In the genomic region with DNA sequence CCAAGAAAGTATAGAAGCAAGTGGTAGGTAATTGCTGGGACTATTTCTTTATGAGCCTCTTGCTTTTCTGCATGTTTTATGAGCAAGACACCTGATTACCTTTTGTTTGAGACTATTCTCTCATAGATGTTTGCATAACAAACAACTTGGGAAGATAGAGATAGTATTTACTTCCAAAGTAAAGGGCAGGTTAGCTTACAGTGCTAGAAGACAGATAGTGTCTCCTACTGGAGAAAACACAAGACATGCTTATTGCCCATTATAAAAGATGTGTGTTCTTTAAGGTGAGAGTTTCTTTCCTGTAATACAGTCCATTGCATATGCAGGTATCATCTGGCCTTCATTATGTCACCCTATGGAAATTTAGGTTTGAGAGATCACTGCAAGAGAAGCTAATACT, we compare ENCODE assay signal across 24 cellular contexts.
DNase-seq lines count a peak whose midpoint lies in the region; ATAC-seq and TF ChIP-seq lines count a peak whose summit lies in the region.
"Had no signal": no experiment of that assay in that cellular context is flagged by ENCODE, and none has a peak within 500 bp of the region (broad histone marks: within the 10 kb centered on the region; RNA-seq: fewer than 3 reads in every experiment).

No MANE protein-coding gene starts in this region.

- no peaks in the 10 kb centered on the region for H3K27me3 Mint-ChIP-seq in stimulated activated naive CD8-positive, alpha-beta T cell treated with anti-CD3 and anti-CD28 coated beads, Interleukin-15, amount 100 ng/mL, for 72 hours
- H3K27me3 Mint-ChIP-seq: T-helper 17 cell had no signal

- H3K4me3 Mint-ChIP-seq in stimulated activated naive CD8-positive, alpha-beta T cell treated with anti-CD3 and anti-CD28 coated beads, Interleukin-15, amount 100 ng/mL, for 72 hours: no peak overlapping the region
- H3K4me3 Mint-ChIP-seq: CD8-positive, alpha-beta T cell; T-helper 17 cell had no signal

- H3K79me2 ChIP-seq in hepatocyte: no peaks in the 10 kb centered on the region

- DNase-seq in GM10266 (ENCODE audit: extremely low spot score) (no peak), LNCaP clone FGC (ENCODE audit: low read depth) (peak; percentile 90), hepatocyte (ENCODE audit: low spot score) (no peak), DMS79 (lab: John Stamatoyannopoulos, UW) (no peak), H4 (ENCODE audit: low spot score) (no peak), right cardiac atrium (no peak)
- DNase-seq in stimulated activated naive CD8-positive, alpha-beta T cell treated with anti-CD3 and anti-CD28 coated beads, Interleukin-15, amount 100 ng/mL, for 72 hours: no peak
- DNase-seq: C1 segment of cervical spinal cord; Caco-2; CD8-positive, alpha-beta T cell; DMS 273 treated with DMSO at 0.1 percent for 48 hours; DMS79 treated with DMSO at 0.1 percent for 48 hours; GM23248; HCEC 1CT; Karpas-422; NCI-H1105 treated with DMSO at 0.1 percent for 48 hours; NCI-H146; NCI-H1930; NCI-H2107; NCI-H524 treated with DMSO at 0.1 percent for 48 hours; NCI-H774; SJCRH30; T-helper 17 cell had no signal

- no peak overlapping the region for H2AFZ ChIP-seq in hepatocyte
- H2AFZ ChIP-seq: GM23248 had no signal

- TF ChIP-seq CTCF in GM10266 (IDR thresholded peaks at IDR 0.05; ENCODE audit: control insufficient read depth, insufficient read depth, low read depth, missing control alignments) (peak; percentile 10), LNCaP clone FGC (IDR thresholded peaks at IDR 0.05; ENCODE audit: control insufficient read depth, extremely low read depth, insufficient read depth) (peak; percentile 78), hepatocyte (IDR thresholded peaks at IDR 0.05; ENCODE audit: poor library complexity) (peak; percentile 19)

- H3K27me3 ChIP-seq in hepatocyte (no peaks in the 10 kb centered on the region), right cardiac atrium (ENCODE audit: control insufficient read depth, insufficient read depth) (no peaks in the 10 kb centered on the region)

- H3K4me2 ChIP-seq in hepatocyte: no peak overlapping the region

- H3K9me3 ChIP-seq in hepatocyte (ENCODE audit: low read depth) (no peaks in the 10 kb centered on the region), right cardiac atrium (ENCODE audit: control insufficient read depth, low read length) (no peaks in the 10 kb centered on the region)
- H3K9me3 ChIP-seq: Caco-2, SJCRH30 had no signal

- no peak for ATAC-seq in stimulated activated naive CD8-positive, alpha-beta T cell treated with anti-CD3 and anti-CD28 coated beads, Interleukin-15, amount 100 ng/mL, for 72 hours
- ATAC-seq in right cardiac atrium: no peak
- ATAC-seq: CD8-positive, alpha-beta T cell; SK-N-SH treated with all-trans-retinoic acid at 6 μM for 48 hours; T-helper 17 cell had no signal

- H3K4me1 ChIP-seq in hepatocyte (ENCODE audit: insufficient read depth): no peaks in the 10 kb centered on the region
- H3K4me1 ChIP-seq in right cardiac atrium (ENCODE audit: control insufficient read depth, insufficient read depth, low read length): no peaks in the 10 kb centered on the region
- H3K4me1 ChIP-seq: Caco-2, SJCRH30 had no signal

- H3K4me3 ChIP-seq in LNCaP clone FGC (ENCODE audit: low read depth, low read length) (no peak overlapping the region), hepatocyte (no peak overlapping the region), right cardiac atrium (ENCODE audit: low read length) (no peak overlapping the region)
- H3K4me3 ChIP-seq: GM23248, SJCRH30 had no signal

- H3K4me1 Mint-ChIP-seq in stimulated activated naive CD8-positive, alpha-beta T cell treated with anti-CD3 and anti-CD28 coated beads, Interleukin-15, amount 100 ng/mL, for 72 hours: no peaks in the 10 kb centered on the region
- H3K4me1 Mint-ChIP-seq: T-helper 17 cell had no signal

- intact Hi-C loops in right cardiac atrium (cut with DNase I): no loop called here

- no peak overlapping the region for H3K27ac Mint-ChIP-seq in stimulated activated naive CD8-positive, alpha-beta T cell treated with anti-CD3 and anti-CD28 coated beads, Interleukin-15, amount 100 ng/mL, for 72 hours
- H3K27ac Mint-ChIP-seq: CD8-positive, alpha-beta T cell; T-helper 17 cell had no signal

- H4K20me1 ChIP-seq in hepatocyte (ENCODE audit: insufficient read depth, poor library complexity, severe bottlenecking): no peaks in the 10 kb centered on the region

- no peaks in the 10 kb centered on the region for H3K36me3 ChIP-seq in hepatocyte (replicated peaks; ENCODE audit: insufficient read depth, low read depth)
- H3K36me3 ChIP-seq: SJCRH30 had no signal

- H3K27ac ChIP-seq in hepatocyte: peak overlapping the region; percentile 18
- H3K27ac ChIP-seq in right cardiac atrium (ENCODE audit: low read length): no peak overlapping the region
- H3K27ac ChIP-seq: GM23248, SJCRH30 had no signal

- no peaks in the 10 kb centered on the region for H3K9me2 ChIP-seq in hepatocyte (replicated peaks; ENCODE audit: insufficient read depth)

- no peaks in the 10 kb centered on the region for H3K9me3 Mint-ChIP-seq in stimulated activated naive CD8-positive, alpha-beta T cell treated with anti-CD3 and anti-CD28 coated beads, Interleukin-15, amount 100 ng/mL, for 72 hours
- H3K9me3 Mint-ChIP-seq: CD8-positive, alpha-beta T cell had no signal

Comparison
In these comparisons a context has a peak if more than half of its experiments do, and no peak if none do; other contexts are left out.
1. CTCF ChIP-seq: peak in every context shown above with its lines; median percentile 78 in LNCaP clone FGC; 19 in hepatocyte; 10 in GM10266.